In genomic region chr2:102350118-102350793, GRCh38 we compare ENCODE assay signal across 1 cellular context.
TF ChIP-seq lines count a peak whose summit lies in the region.

No MANE protein-coding gene starts in this region.

TF ChIP-seq in endothelial cell of umbilical vein, 7 proteins besides CTCF, POLR2A, EP300 and RAD21:
- TF ChIP-seq JUN (IDR thresholded peaks at IDR 0.05; ENCODE audit: borderline replicate concordance, insufficient read depth, insufficient read length, low read depth) (no peak), EZH2 (IDR thresholded peaks at IDR 0.05; ENCODE audit: borderline replicate concordance, low read depth, low read length, severe bottlenecking) (no peak), POLR2AphosphoS5 (IDR thresholded peaks at IDR 0.05; ENCODE audit: insufficient read depth, low read depth, low read length) (no peak), GATA2 (IDR thresholded peaks at IDR 0.05; ENCODE audit: insufficient read depth, insufficient read length, low read depth, low read length) (no peak), FOS (IDR thresholded peaks at IDR 0.05; ENCODE audit: borderline replicate concordance, insufficient read depth, low read length) (no peak), MAX (IDR thresholded peaks at IDR 0.05; ENCODE audit: insufficient read depth, insufficient read length) (no peak), MYC (IDR thresholded peaks at IDR 0.05; ENCODE audit: low read depth, low read length) (no peak)
